21 cellular contexts compared by ENCODE assay signal in the genomic region with DNA sequence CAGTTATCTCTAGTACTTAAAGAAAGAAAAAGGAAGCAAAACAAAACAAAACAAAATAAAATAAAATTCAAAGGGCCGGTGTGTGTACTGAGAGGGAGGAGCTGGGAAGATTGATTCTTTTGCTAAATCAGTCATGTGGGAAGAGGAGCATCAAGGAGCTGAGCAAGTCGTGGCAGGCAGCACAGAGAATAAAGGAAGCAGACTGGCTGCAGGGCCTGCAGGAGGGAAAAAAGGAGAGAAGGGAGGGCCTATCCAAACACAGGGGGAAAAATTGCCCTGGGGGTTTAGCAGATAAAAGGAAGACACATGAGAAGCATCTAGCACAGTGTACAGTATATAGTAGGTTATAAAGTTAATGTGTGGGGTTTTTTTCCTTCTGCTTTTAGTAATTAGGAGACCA. TPM values are rescaled to one million over a fixed set of nuclear protein-coding genes. Genes with fewer than 3 reads are reported as not detected.
DNase-seq lines count a peak whose midpoint lies in the region; ATAC-seq and TF ChIP-seq lines count a peak whose summit lies in the region.
"Had no signal": no experiment of that assay in that cellular context is flagged by ENCODE, and none has a peak within 500 bp of the region (broad histone marks: within the 10 kb centered on the region; RNA-seq: fewer than 3 reads in every experiment).

No MANE protein-coding gene starts in this region.

- H3K36me3 ChIP-seq in RWPE2 (ENCODE audit: low read depth), result peaks cover 43% of the 10 kb centered on the region
- peaks cover 79% of the 10 kb centered on the region for H3K36me3 ChIP-seq in right atrium auricular region

- H3K27me3 Mint-ChIP-seq in mesothelial cell of epicardium (ENCODE audit: low read depth), result no peaks in the 10 kb centered on the region
- H3K27me3 Mint-ChIP-seq: activated naive CD4-positive, alpha-beta T cell treated with anti-CD3 and anti-CD28 coated beads, Interleukin-2, amount 50 U/mL, for 24 hours had no signal

- H3K4me1 ChIP-seq in RWPE2 (ENCODE audit: insufficient read depth, poor library complexity, severe bottlenecking) (no peaks in the 10 kb centered on the region), right atrium auricular region (no peaks in the 10 kb centered on the region)
- H3K4me1 ChIP-seq: thyroid gland had no signal

- H3K27ac Mint-ChIP-seq in mesothelial cell of epicardium, result peak overlapping the region; percentile 77
- H3K27ac Mint-ChIP-seq: activated naive CD4-positive, alpha-beta T cell treated with anti-CD3 and anti-CD28 coated beads, Interleukin-2, amount 50 U/mL, for 24 hours; activated T-helper 1 cell treated with anti-CD3 and anti-CD28 coated beads, Interleukin-12 subunit alpha, Interleukin-12 subunit beta, Interleukin-2, Interleukin-4 antibody, amounts not matched to agents 30 ng/mL and 10 ng/mL and 1 ng/mL, durations not matched to agents 14 hours and 24 hours and 36 hours had no signal

- H3K4me3 ChIP-seq in RWPE2 (ENCODE audit: severe bottlenecking), result no peak overlapping the region
- no peak overlapping the region for H3K4me3 ChIP-seq in right atrium auricular region
- H3K4me3 ChIP-seq: mucosa of descending colon, smooth muscle cell, thyroid gland had no signal

- H3K27ac ChIP-seq in RWPE2 (ENCODE audit: poor library complexity, severe bottlenecking) (no peak overlapping the region), right atrium auricular region (no peak overlapping the region)
- H3K27ac ChIP-seq: thyroid gland had no signal

- DNase-seq in DMS153 (lab: John Stamatoyannopoulos, UW) (peak; percentile 74), NCI-H1105 (lab: John Stamatoyannopoulos, UW) (peak; percentile 63), RWPE2 (ENCODE audit: low spot score) (no peak), mesothelial cell of epicardium (ENCODE audit: low spot score in 2 of 2, unreplicated experiment in 2 of 2) (no peak), iPS-NIHi11 (ENCODE audit: low spot score) (no peak), right atrium auricular region (ENCODE audit: low spot score) (no peak)
- DNase-seq: activated CD4-positive, alpha-beta T cell treated with anti-CD3 and anti-CD28 coated beads for 48 hours; aorta; cerebellar nuclear complex; effector CD4-positive, alpha-beta T cell; Karpas-422; left ventricle myocardium superior; mucosa of descending colon; NCI-H226; stimulated activated CD4-positive, alpha-beta T cell treated with anti-CD3 and anti-CD28 coated beads, Interleukin-2, amount 100 ng/mL, for 48 hours; stimulated activated naive CD8-positive, alpha-beta T cell treated with anti-CD3 and anti-CD28 coated beads, Interleukin-15, Interleukin-2, amounts not matched to agents 100 U/mL and 50 U/mL, for 24 hours; thyroid gland had no signal

- no peak overlapping the region for H3K4me3 Mint-ChIP-seq in mesothelial cell of epicardium
- H3K4me3 Mint-ChIP-seq: activated naive CD4-positive, alpha-beta T cell treated with anti-CD3 and anti-CD28 coated beads, Interleukin-2, amount 50 U/mL, for 24 hours; activated T-helper 1 cell treated with anti-CD3 and anti-CD28 coated beads, Interleukin-12 subunit alpha, Interleukin-12 subunit beta, Interleukin-2, Interleukin-4 antibody, amounts not matched to agents 30 ng/mL and 10 ng/mL and 1 ng/mL, durations not matched to agents 14 hours and 24 hours and 36 hours had no signal

- peak; percentile 58 for ATAC-seq in RWPE2 (ENCODE audit: low read depth)
- no peak for ATAC-seq in GM21723 (IDR thresholded peaks at IDR 0.05; ENCODE audit: unreplicated experiment)
- ATAC-seq: left ventricle myocardium superior; mucosa of descending colon; stimulated activated naive CD8-positive, alpha-beta T cell treated with anti-CD3 and anti-CD28 coated beads, Interleukin-15, Interleukin-2, amounts not matched to agents 100 U/mL and 50 U/mL, for 24 hours had no signal

- no peak for TF ChIP-seq CTCF in RWPE2 (IDR thresholded peaks at IDR 0.05; ENCODE audit: poor library complexity, severe bottlenecking)
- TF ChIP-seq CTCF in mesothelial cell of epicardium (IDR thresholded peaks at IDR 0.05; ENCODE audit: unreplicated experiment), result no peak
- TF ChIP-seq CTCF in right atrium auricular region (IDR thresholded peaks at IDR 0.05), result no peak

- H3K9me3 ChIP-seq in RWPE2 (ENCODE audit: severe bottlenecking) (no peaks in the 10 kb centered on the region), right atrium auricular region (no peaks in the 10 kb centered on the region)
- H3K9me3 ChIP-seq: mucosa of descending colon, thyroid gland had no signal

- peaks cover 44% of the 10 kb centered on the region for H3K36me3 Mint-ChIP-seq in mesothelial cell of epicardium

- peaks cover 13% of the 10 kb centered on the region for H3K4me1 Mint-ChIP-seq in mesothelial cell of epicardium
- H3K4me1 Mint-ChIP-seq: activated naive CD4-positive, alpha-beta T cell treated with anti-CD3 and anti-CD28 coated beads, Interleukin-2, amount 50 U/mL, for 24 hours had no signal

- no peaks in the 10 kb centered on the region for H3K27me3 ChIP-seq in RWPE2 (ENCODE audit: insufficient read depth, poor library complexity, severe bottlenecking)
- no peaks in the 10 kb centered on the region for H3K27me3 ChIP-seq in right atrium auricular region
- H3K27me3 ChIP-seq: thyroid gland had no signal

- H3K9me3 Mint-ChIP-seq in mesothelial cell of epicardium, result peaks cover 3% of the 10 kb centered on the region
- H3K9me3 Mint-ChIP-seq: activated naive CD4-positive, alpha-beta T cell treated with anti-CD3 and anti-CD28 coated beads, Interleukin-2, amount 50 U/mL, for 24 hours; activated T-helper 1 cell treated with anti-CD3 and anti-CD28 coated beads, Interleukin-12 subunit alpha, Interleukin-12 subunit beta, Interleukin-2, Interleukin-4 antibody, amounts not matched to agents 30 ng/mL and 10 ng/mL and 1 ng/mL, durations not matched to agents 14 hours and 24 hours and 36 hours had no signal

RNA-seq across cellular contexts. Expression of a gene that starts 27.6 kb away (rescaled TPM):
- total RNA-seq in mesothelial cell of epicardium (25.1 to 27.1 TPM (median 26.5 TPM) in 3 replicates), right atrium auricular region (10 to 100 TPM; 15.7 to 16.4 TPM)

RNA-seq across cellular contexts. Expression of a gene that starts 47.6 kb away (rescaled TPM):
- total RNA-seq in mesothelial cell of epicardium, result 50.7 to 53.6 TPM (median 52.5 TPM) in 3 replicates
- total RNA-seq in right atrium auricular region, result 10 to 100 TPM; 20.3 to 22.1 TPM

Comparison
In these comparisons a context has a peak if more than half of its experiments do, and no peak if none do; other contexts are left out.
1. DNase-seq: peak in DMS153 (single experiment) and NCI-H1105 (single experiment); none in RWPE2 (single experiment), mesothelial cell of epicardium (0 of 2), iPS-NIHi11 (single experiment) and right atrium auricular region (single experiment).